Comparison of ENCODE assay signal across 1 cellular context in genomic region chr2:237614151-237614720, GRCh38.
TF ChIP-seq lines count a peak whose summit lies in the region.

No MANE protein-coding gene starts in this region.

TF ChIP-seq in HepG2, 621 proteins besides CTCF, POLR2A, EP300 and RAD21 (continued from another document and continues in another):
- TF ChIP-seq THAP9 (CRISPR knock-in tag; IDR thresholded peaks at IDR 0.05; ENCODE audit: borderline replicate concordance) (peak; percentile 65; the same call in 1 of the 2 replicates), FOXA3 (CRISPR knock-in tag; IDR thresholded peaks at IDR 0.05) (peak; percentile 95), CEBPZ (IDR thresholded peaks at IDR 0.05; ENCODE audit: low read length) (no peak), ZNF703 (CRISPR knock-in tag; IDR thresholded peaks at IDR 0.05; ENCODE audit: borderline replicate concordance) (no peak), STAT6 (CRISPR knock-in tag; IDR thresholded peaks at IDR 0.05; ENCODE audit: borderline replicate concordance) (peak; percentile 94; the same call in 1 of the 2 replicates), ZNF367 (CRISPR knock-in tag; IDR thresholded peaks at IDR 0.05; ENCODE audit: borderline replicate concordance) (no peak), ZHX2 (IDR thresholded peaks at IDR 0.05; ENCODE audit: low read depth) (peak; percentile 65; the same call in 1 of the 2 replicates), ZHX2 (CRISPR knock-in tag; IDR thresholded peaks at IDR 0.05; ENCODE audit: borderline replicate concordance) (no peak), THAP11 (CRISPR knock-in tag; IDR thresholded peaks at IDR 0.05) (peak; percentile 72), RNF219 (CRISPR knock-in tag; IDR thresholded peaks at IDR 0.05) (peak; percentile 85; the same call in 1 of the 2 replicates), ZNF646 (CRISPR knock-in tag; IDR thresholded peaks at IDR 0.05) (0 out of 2 replicates have a peak, but pooled peaks have one; percentile 65), ZNF572 (CRISPR knock-in tag; IDR thresholded peaks at IDR 0.05) (no peak), ZNF790 (CRISPR knock-in tag; IDR thresholded peaks at IDR 0.05; ENCODE audit: borderline replicate concordance) (0 out of 2 replicates have a peak, but pooled peaks have one; percentile 77), BRCA1 (CRISPR knock-in tag; IDR thresholded peaks at IDR 0.05) (no peak), ZFY (CRISPR knock-in tag; IDR thresholded peaks at IDR 0.05) (peak; percentile 58), GRHL1 (CRISPR knock-in tag; conservative IDR thresholded peaks at IDR 0.05) (no peak), YEATS4 (CRISPR knock-in tag; IDR thresholded peaks at IDR 0.05; ENCODE audit: borderline replicate concordance) (peak; percentile 62; the same call in 1 of the 2 replicates), ZNF558 (CRISPR knock-in tag; IDR thresholded peaks at IDR 0.05; ENCODE audit: borderline replicate concordance) (no peak), ARNTL (CRISPR knock-in tag; IDR thresholded peaks at IDR 0.05) (peak; percentile 90; the same call in 1 of the 2 replicates), PHF8 (CRISPR knock-in tag; IDR thresholded peaks at IDR 0.05) (peak; percentile 44; the same call in 1 of the 2 replicates), ZNF83 (CRISPR knock-in tag; IDR thresholded peaks at IDR 0.05; ENCODE audit: borderline replicate concordance) (no peak), ARNT2 (CRISPR knock-in tag; IDR thresholded peaks at IDR 0.05; ENCODE audit: low read depth) (no peak)
